In the genomic region with DNA sequence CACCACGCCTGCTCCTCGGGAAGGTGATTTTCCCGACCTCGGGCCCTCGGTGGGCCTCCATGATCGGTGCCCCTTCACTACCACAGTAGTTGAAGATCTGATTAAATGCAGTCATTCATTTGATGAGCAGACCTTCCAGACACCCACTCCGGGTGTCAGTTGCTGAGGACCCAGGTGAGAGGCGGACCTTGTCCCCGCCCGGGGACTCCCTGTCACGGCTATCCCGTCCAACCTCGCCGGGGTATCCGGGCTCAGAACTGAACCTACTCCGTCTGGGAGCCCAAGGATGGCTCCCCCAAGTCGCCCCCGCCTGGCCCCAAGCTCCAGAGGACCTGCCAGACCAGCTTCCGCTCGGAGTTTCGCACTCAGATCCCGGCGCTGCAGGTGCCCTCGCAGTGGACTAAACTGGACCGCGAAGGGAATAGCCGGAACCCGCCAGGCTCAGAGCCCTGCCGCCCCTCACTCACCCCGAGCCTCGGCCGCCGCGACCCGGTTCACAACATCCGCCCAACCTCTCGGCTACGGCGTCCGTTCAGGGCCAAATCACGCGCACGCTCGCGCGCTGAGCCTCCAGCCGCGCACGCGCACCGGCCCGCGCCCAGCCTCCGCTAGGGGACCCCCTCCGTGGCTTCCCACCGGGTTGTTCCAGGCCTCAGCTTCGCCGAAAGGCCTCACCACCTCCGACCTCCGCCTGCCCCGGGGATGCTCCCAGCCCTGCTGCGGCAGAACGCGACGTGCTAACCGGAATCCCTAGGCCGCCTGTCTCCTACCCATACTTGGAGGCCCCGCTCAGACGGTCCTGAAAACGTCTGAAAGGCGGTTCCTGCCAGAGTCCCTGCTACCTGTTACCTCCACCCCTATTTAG, we compare ENCODE assay signal across 1 cellular context.
A peak's percentile ranks its signal among the peaks of the same experiment; 100 is the strongest.
TF ChIP-seq lines count a peak whose summit lies in the region.

No MANE protein-coding gene starts in this region.

TF ChIP-seq in GM12878, 131 proteins besides CTCF, POLR2A, EP300 and RAD21 (continued from another document and continues in another):
- TF ChIP-seq, protein P1, sequence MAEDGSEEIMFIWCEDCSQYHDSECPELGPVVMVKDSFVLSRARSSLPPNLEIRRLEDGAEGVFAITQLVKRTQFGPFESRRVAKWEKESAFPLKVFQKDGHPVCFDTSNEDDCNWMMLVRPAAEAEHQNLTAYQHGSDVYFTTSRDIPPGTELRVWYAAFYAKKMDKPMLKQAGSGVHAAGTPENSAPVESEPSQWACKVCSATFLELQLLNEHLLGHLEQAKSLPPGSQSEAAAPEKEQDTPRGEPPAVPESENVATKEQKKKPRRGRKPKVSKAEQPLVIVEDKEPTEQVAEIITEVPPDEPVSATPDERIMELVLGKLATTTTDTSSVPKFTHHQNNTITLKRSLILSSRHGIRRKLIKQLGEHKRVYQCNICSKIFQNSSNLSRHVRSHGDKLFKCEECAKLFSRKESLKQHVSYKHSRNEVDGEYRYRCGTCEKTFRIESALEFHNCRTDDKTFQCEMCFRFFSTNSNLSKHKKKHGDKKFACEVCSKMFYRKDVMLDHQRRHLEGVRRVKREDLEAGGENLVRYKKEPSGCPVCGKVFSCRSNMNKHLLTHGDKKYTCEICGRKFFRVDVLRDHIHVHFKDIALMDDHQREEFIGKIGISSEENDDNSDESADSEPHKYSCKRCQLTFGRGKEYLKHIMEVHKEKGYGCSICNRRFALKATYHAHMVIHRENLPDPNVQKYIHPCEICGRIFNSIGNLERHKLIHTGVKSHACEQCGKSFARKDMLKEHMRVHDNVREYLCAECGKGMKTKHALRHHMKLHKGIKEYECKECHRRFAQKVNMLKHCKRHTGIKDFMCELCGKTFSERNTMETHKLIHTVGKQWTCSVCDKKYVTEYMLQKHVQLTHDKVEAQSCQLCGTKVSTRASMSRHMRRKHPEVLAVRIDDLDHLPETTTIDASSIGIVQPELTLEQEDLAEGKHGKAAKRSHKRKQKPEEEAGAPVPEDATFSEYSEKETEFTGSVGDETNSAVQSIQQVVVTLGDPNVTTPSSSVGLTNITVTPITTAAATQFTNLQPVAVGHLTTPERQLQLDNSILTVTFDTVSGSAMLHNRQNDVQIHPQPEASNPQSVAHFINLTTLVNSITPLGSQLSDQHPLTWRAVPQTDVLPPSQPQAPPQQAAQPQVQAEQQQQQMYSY (CRISPR knock-in tag; IDR thresholded peaks at IDR 0.05) = no peak
- TF ChIP-seq LARP7 (IDR thresholded peaks at IDR 0.05) (peak; percentile 89), FOS (IDR thresholded peaks at IDR 0.05; ENCODE audit: borderline replicate concordance, extremely low read depth, insufficient read length) (no peak), NR2C2 (IDR thresholded peaks at IDR 0.05; ENCODE audit: borderline replicate concordance, control insufficient read depth, insufficient read length, low read depth) (no peak), BCL11A (IDR thresholded peaks at IDR 0.05; ENCODE audit: low read depth, low read length) (0 out of 2 replicates have a peak, but pooled peaks have one; percentile 38), HDAC6 (IDR thresholded peaks at IDR 0.05; ENCODE audit: unreplicated experiment) (peak; percentile 63), RCOR1 (conservative IDR thresholded peaks at IDR 0.05; ENCODE audit: low read depth, low read length) (0 out of 2 replicates have a peak, but pooled peaks have one; percentile 25), RB1 (IDR thresholded peaks at IDR 0.05; ENCODE audit: borderline replicate concordance) (peak; percentile 97), HCFC1 (IDR thresholded peaks at IDR 0.05; ENCODE audit: low read length) (peak; percentile 84), IRF4 (IDR thresholded peaks at IDR 0.05; ENCODE audit: low read depth, low read length) (peak; percentile 46; the same call in 1 of the 2 replicates), TAF1 (IDR thresholded peaks at IDR 0.05; ENCODE audit: borderline replicate concordance, low read depth, low read length) (peak; percentile 93; the same call in 1 of the 2 replicates), EZH2 (IDR thresholded peaks at IDR 0.05; ENCODE audit: borderline replicate concordance, control insufficient read depth, low read depth, low read length) (no peak), STAT1 (conservative IDR thresholded peaks at IDR 0.05) (peak; percentile 95), STAT3 (IDR thresholded peaks at IDR 0.05; ENCODE audit: low read depth, low read length) (no peak), HDAC2 (IDR thresholded peaks at IDR 0.05) (no peak), SPI1 (IDR thresholded peaks at IDR 0.05; ENCODE audit: borderline replicate concordance, insufficient read depth, low read depth, low read length) (no peak), ZSCAN29 (IDR thresholded peaks at IDR 0.05) (no peak), POU2F2 (IDR thresholded peaks at IDR 0.05; ENCODE audit: borderline replicate concordance, low read depth, low read length) (peak; percentile 89; the same call in 1 of the 3 replicates), BRCA1 (IDR thresholded peaks at IDR 0.05; ENCODE audit: low read depth, low read length) (peak; percentile 70), TCF3 (IDR thresholded peaks at IDR 0.05; ENCODE audit: borderline replicate concordance, insufficient read depth, low read depth, low read length) (peak; percentile 53; the same call in 1 of the 2 replicates), TCF7 (IDR thresholded peaks at IDR 0.05; ENCODE audit: borderline replicate concordance) (no peak), MXI1 (IDR thresholded peaks at IDR 0.05; ENCODE audit: low read depth, low read length) (peak; percentile 96), SIX5 (IDR thresholded peaks at IDR 0.05; ENCODE audit: low read depth, low read length, severe bottlenecking) (peak; percentile 66), GABPA (IDR thresholded peaks at IDR 0.05; ENCODE audit: low read depth) (peak; percentile 83), PML (IDR thresholded peaks at IDR 0.05; ENCODE audit: low read length) (0 out of 2 replicates have a peak, but pooled peaks have one; percentile 46), PAX5 (IDR thresholded peaks at IDR 0.05; ENCODE audit: borderline replicate concordance, low read depth, low read length) (peak; percentile 83), IKZF1 (conservative IDR thresholded peaks at IDR 0.05) (peak; percentile 95), KLF5 (IDR thresholded peaks at IDR 0.05; ENCODE audit: partially characterized antibody) (peak; percentile 80), ZNF384 (IDR thresholded peaks at IDR 0.05; ENCODE audit: borderline replicate concordance, low read depth, low read length) (0 out of 2 replicates have a peak, but pooled peaks have one; percentile 42), EGR1 (IDR thresholded peaks at IDR 0.05; ENCODE audit: borderline replicate concordance in 1 of 2, low read depth in 2 of 2, low read length in 2 of 2) (peak in 1 of 2 experiments; percentile 79; a peak in 1 of 3 replicates), CBX3 (IDR thresholded peaks at IDR 0.05; ENCODE audit: borderline replicate concordance, low read depth) (no peak), SP1 (IDR thresholded peaks at IDR 0.05; ENCODE audit: low read depth, low read length) (peak; percentile 80), TARDBP (IDR thresholded peaks at IDR 0.05; ENCODE audit: borderline replicate concordance) (peak; percentile 35; the same call in 1 of the 2 replicates), PAX8 (IDR thresholded peaks at IDR 0.05) (no peak), ZNF217 (IDR thresholded peaks at IDR 0.05) (no peak; the same call in 1 of the 2 replicates), MYC (IDR thresholded peaks at IDR 0.05; ENCODE audit: insufficient read depth, insufficient read length, insufficient replicate concordance, low read length, severe bottlenecking) (peak; percentile 92), SREBF1 (IDR thresholded peaks at IDR 0.05; ENCODE audit: low read length) (peak; percentile 61; the same call in 1 of the 2 replicates), NFYA (IDR thresholded peaks at IDR 0.05; ENCODE audit: borderline replicate concordance, low read depth, low read length) (no peak), CEBPB (IDR thresholded peaks at IDR 0.05; ENCODE audit: borderline replicate concordance in 1 of 2, low read depth in 2 of 2, low read length in 2 of 2) (peak in 1 of 2 experiments; percentile 44; a peak in 1 of 4 replicates)
- TF ChIP-seq, protein P2, sequence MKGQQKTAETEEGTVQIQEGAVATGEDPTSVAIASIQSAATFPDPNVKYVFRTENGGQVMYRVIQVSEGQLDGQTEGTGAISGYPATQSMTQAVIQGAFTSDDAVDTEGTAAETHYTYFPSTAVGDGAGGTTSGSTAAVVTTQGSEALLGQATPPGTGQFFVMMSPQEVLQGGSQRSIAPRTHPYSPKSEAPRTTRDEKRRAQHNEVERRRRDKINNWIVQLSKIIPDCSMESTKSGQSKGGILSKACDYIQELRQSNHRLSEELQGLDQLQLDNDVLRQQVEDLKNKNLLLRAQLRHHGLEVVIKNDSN (IDR thresholded peaks at IDR 0.05; ENCODE audit: borderline replicate concordance, extremely low read length, insufficient read depth, low read depth, low read length) = no peak
- TF ChIP-seq, protein P3, sequence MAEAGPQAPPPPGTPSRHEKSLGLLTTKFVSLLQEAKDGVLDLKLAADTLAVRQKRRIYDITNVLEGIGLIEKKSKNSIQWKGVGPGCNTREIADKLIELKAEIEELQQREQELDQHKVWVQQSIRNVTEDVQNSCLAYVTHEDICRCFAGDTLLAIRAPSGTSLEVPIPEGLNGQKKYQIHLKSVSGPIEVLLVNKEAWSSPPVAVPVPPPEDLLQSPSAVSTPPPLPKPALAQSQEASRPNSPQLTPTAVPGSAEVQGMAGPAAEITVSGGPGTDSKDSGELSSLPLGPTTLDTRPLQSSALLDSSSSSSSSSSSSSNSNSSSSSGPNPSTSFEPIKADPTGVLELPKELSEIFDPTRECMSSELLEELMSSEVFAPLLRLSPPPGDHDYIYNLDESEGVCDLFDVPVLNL (IDR thresholded peaks at IDR 0.05; ENCODE audit: low read depth, low read length) = peak; percentile 69
- TF ChIP-seq, protein P4, sequence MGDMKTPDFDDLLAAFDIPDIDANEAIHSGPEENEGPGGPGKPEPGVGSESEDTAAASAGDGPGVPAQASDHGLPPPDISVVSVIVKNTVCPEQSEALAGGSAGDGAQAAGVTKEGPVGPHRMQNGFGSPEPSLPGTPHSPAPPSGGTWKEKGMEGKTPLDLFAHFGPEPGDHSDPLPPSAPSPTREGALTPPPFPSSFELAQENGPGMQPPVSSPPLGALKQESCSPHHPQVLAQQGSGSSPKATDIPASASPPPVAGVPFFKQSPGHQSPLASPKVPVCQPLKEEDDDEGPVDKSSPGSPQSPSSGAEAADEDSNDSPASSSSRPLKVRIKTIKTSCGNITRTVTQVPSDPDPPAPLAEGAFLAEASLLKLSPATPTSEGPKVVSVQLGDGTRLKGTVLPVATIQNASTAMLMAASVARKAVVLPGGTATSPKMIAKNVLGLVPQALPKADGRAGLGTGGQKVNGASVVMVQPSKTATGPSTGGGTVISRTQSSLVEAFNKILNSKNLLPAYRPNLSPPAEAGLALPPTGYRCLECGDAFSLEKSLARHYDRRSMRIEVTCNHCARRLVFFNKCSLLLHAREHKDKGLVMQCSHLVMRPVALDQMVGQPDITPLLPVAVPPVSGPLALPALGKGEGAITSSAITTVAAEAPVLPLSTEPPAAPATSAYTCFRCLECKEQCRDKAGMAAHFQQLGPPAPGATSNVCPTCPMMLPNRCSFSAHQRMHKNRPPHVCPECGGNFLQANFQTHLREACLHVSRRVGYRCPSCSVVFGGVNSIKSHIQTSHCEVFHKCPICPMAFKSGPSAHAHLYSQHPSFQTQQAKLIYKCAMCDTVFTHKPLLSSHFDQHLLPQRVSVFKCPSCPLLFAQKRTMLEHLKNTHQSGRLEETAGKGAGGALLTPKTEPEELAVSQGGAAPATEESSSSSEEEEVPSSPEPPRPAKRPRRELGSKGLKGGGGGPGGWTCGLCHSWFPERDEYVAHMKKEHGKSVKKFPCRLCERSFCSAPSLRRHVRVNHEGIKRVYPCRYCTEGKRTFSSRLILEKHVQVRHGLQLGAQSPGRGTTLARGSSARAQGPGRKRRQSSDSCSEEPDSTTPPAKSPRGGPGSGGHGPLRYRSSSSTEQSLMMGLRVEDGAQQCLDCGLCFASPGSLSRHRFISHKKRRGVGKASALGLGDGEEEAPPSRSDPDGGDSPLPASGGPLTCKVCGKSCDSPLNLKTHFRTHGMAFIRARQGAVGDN (IDR thresholded peaks at IDR 0.05) = peak; percentile 98
- TF ChIP-seq, protein P5, sequence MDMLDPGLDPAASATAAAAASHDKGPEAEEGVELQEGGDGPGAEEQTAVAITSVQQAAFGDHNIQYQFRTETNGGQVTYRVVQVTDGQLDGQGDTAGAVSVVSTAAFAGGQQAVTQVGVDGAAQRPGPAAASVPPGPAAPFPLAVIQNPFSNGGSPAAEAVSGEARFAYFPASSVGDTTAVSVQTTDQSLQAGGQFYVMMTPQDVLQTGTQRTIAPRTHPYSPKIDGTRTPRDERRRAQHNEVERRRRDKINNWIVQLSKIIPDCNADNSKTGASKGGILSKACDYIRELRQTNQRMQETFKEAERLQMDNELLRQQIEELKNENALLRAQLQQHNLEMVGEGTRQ (IDR thresholded peaks at IDR 0.05; ENCODE audit: borderline replicate concordance, low read depth, low read length) = no peak
- TF ChIP-seq, protein P6, sequence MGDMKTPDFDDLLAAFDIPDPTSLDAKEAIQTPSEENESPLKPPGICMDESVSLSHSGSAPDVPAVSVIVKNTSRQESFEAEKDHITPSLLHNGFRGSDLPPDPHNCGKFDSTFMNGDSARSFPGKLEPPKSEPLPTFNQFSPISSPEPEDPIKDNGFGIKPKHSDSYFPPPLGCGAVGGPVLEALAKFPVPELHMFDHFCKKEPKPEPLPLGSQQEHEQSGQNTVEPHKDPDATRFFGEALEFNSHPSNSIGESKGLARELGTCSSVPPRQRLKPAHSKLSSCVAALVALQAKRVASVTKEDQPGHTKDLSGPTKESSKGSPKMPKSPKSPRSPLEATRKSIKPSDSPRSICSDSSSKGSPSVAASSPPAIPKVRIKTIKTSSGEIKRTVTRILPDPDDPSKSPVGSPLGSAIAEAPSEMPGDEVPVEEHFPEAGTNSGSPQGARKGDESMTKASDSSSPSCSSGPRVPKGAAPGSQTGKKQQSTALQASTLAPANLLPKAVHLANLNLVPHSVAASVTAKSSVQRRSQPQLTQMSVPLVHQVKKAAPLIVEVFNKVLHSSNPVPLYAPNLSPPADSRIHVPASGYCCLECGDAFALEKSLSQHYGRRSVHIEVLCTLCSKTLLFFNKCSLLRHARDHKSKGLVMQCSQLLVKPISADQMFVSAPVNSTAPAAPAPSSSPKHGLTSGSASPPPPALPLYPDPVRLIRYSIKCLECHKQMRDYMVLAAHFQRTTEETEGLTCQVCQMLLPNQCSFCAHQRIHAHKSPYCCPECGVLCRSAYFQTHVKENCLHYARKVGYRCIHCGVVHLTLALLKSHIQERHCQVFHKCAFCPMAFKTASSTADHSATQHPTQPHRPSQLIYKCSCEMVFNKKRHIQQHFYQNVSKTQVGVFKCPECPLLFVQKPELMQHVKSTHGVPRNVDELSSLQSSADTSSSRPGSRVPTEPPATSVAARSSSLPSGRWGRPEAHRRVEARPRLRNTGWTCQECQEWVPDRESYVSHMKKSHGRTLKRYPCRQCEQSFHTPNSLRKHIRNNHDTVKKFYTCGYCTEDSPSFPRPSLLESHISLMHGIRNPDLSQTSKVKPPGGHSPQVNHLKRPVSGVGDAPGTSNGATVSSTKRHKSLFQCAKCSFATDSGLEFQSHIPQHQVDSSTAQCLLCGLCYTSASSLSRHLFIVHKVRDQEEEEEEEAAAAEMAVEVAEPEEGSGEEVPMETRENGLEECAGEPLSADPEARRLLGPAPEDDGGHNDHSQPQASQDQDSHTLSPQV (IDR thresholded peaks at IDR 0.05) = no peak
- TF ChIP-seq, protein P7, sequence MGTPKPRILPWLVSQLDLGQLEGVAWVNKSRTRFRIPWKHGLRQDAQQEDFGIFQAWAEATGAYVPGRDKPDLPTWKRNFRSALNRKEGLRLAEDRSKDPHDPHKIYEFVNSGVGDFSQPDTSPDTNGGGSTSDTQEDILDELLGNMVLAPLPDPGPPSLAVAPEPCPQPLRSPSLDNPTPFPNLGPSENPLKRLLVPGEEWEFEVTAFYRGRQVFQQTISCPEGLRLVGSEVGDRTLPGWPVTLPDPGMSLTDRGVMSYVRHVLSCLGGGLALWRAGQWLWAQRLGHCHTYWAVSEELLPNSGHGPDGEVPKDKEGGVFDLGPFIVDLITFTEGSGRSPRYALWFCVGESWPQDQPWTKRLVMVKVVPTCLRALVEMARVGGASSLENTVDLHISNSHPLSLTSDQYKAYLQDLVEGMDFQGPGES (IDR thresholded peaks at IDR 0.05) = peak; percentile 69; the same call in 1 of the 2 replicates
